8 cellular contexts compared by ENCODE assay signal in the genomic region with DNA sequence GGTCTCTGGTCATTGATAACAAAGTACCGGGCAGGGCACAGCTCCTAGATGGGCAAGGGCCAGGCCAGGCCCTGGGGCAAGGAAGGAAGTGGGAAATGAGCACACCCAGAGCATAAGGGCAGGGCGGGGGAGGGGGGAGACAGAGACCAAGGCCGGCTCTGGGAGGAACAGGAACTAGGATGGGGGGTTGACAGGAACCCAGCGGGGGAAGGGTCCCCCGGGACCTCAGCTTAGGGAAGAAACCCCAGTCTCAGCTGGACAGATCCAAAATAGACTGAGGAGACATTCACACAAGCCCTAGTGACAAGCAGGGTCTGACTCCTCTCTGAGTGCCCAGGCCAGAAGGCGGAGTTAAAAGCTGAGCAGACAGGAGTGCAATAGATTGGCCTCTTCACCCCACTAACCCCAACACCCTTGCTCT.
DNase-seq lines count a peak whose midpoint lies in the region; ATAC-seq and TF ChIP-seq lines count a peak whose summit lies in the region.

No MANE protein-coding gene starts in this region.

- H2AFZ ChIP-seq in ACC112 (ENCODE audit: low read length, unreplicated experiment) = no peak overlapping the region

- H3K4me3 ChIP-seq in ACC112 (ENCODE audit: low read depth, low read length) (peak overlapping the region; percentile 88), SK-N-MC (peak overlapping the region; percentile 85), choroid plexus epithelial cell (ENCODE audit: low read depth, low read length) (peak overlapping the region; percentile 90)

- H3K36me3 Mint-ChIP-seq in stimulated activated naive CD8-positive, alpha-beta T cell treated with anti-CD3 and anti-CD28 coated beads, Interleukin-15, Interleukin-2, amounts not matched to agents 100 ng/mL and 50 ng/mL, for 24 hours (ENCODE audit: low read depth) = no peaks in the 10 kb centered on the region

- no peaks in the 10 kb centered on the region for H3K9me3 Mint-ChIP-seq in stimulated activated naive CD8-positive, alpha-beta T cell treated with anti-CD3 and anti-CD28 coated beads, Interleukin-15, Interleukin-2, amounts not matched to agents 100 ng/mL and 50 ng/mL, for 24 hours

- peak; percentile 8 for TF ChIP-seq POLR2A in GM19193 (IDR thresholded peaks at IDR 0.05; ENCODE audit: extremely low read depth, insufficient read depth, insufficient read length)

- H3K36me3 ChIP-seq in ACC112 (ENCODE audit: insufficient read depth, low read length) (no peaks in the 10 kb centered on the region), SK-N-MC (ENCODE audit: insufficient read depth, low read length) (no peaks in the 10 kb centered on the region)

- H3K79me2 ChIP-seq in ACC112 (ENCODE audit: control insufficient read depth, insufficient read depth, low read length, unreplicated experiment) = peaks cover 34% of the 10 kb centered on the region

- DNase-seq in SK-N-MC (ENCODE audit: low read depth, low spot score) (no peak), choroid plexus epithelial cell (ENCODE audit: low read depth) (peak; percentile 40), left kidney (ENCODE audit: low read depth, low spot score) (peak; percentile 38), NCI-H524 treated with DMSO at 0.1 percent for 48 hours (lab: John Stamatoyannopoulos, UW) (no peak)

- no peaks in the 10 kb centered on the region for H3K27me3 Mint-ChIP-seq in stimulated activated naive CD8-positive, alpha-beta T cell treated with anti-CD3 and anti-CD28 coated beads, Interleukin-15, Interleukin-2, amounts not matched to agents 100 ng/mL and 50 ng/mL, for 24 hours

- H3K4me3 Mint-ChIP-seq in stimulated activated naive CD8-positive, alpha-beta T cell treated with anti-CD3 and anti-CD28 coated beads, Interleukin-15, Interleukin-2, amounts not matched to agents 100 ng/mL and 50 ng/mL, for 24 hours = peak overlapping the region; percentile 86

- TF ChIP-seq CTCF in choroid plexus epithelial cell (conservative IDR thresholded peaks at IDR 0.05; ENCODE audit: low read depth, low read length) = no peak

- no peak for ATAC-seq in GM18867 (IDR thresholded peaks at IDR 0.05; ENCODE audit: unreplicated experiment)

- H3K27ac Mint-ChIP-seq in stimulated activated naive CD8-positive, alpha-beta T cell treated with anti-CD3 and anti-CD28 coated beads, Interleukin-15, Interleukin-2, amounts not matched to agents 100 ng/mL and 50 ng/mL, for 24 hours = peak overlapping the region; percentile 91

- no peaks in the 10 kb centered on the region for H3K9me3 ChIP-seq in SK-N-MC (ENCODE audit: low read depth, low read length)

- H3K27ac ChIP-seq in ACC112 (ENCODE audit: low read depth, low read length) (peak overlapping the region; percentile 92), SK-N-MC (peak overlapping the region; percentile 88; the same call in 1 of the 2 replicates)

- H3K4me1 ChIP-seq in ACC112 (ENCODE audit: control insufficient read depth, insufficient read depth, low read length, unreplicated experiment) = peaks cover 35% of the 10 kb centered on the region

- no peaks in the 10 kb centered on the region for H3K27me3 ChIP-seq in ACC112 (ENCODE audit: insufficient read depth, low read length)

- H3K4me1 Mint-ChIP-seq in stimulated activated naive CD8-positive, alpha-beta T cell treated with anti-CD3 and anti-CD28 coated beads, Interleukin-15, Interleukin-2, amounts not matched to agents 100 ng/mL and 50 ng/mL, for 24 hours (ENCODE audit: low read depth) = peaks cover 63% of the 10 kb centered on the region

- H3K9ac ChIP-seq in SK-N-MC (ENCODE audit: insufficient read length) = no peak overlapping the region

Comparison
In these comparisons a context has a peak if more than half of its experiments do, and no peak if none do; other contexts are left out.
1. DNase-seq: peak in choroid plexus epithelial cell (single experiment) and left kidney (single experiment); none in SK-N-MC (single experiment) and NCI-H524 treated with DMSO at 0.1 percent for 48 hours (single experiment).
2. Peak in every context shown above with its lines, with median percentiles within 50 percentile points of each other: H3K4me3 ChIP-seq.